9 cellular contexts compared by ENCODE assay signal in the genomic region with DNA sequence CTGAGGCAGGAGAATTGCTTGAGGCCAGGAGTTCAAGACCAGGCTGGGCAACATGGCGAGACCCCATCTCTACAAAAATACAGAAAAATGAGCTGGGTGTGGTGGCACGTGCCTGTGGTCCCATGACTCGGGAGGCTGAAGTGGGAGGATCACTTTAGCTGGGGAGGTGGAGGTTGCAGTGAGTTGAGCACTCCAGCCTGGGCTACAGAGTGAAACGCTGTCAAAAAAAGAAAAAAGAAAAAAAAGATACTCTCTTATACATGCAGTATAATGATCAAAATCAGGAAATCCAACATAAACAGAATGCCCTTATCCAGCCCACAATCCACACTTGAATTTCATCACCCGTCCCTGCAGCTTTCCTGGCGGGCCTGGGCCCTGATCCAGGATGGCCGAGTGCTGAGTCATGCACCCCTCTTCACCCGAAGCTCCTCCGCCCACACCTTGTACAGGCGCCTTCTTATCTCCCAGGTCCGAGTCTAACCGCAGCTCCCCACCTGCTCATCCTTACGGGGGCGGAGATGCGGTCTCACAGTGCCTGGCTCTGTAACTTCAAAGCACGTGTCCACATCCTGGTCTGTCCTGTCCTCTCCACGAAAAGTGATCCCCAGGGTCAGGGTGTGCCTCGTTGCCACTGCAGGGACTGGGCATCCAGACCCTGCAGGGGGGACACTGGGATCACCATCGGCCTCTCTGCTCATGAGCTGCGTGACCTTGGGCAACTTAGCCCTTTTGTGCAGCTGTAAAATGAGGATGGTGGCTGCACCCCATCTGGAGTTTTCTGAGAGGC.
DNase-seq lines count a peak whose midpoint lies in the region; ATAC-seq, FAIRE-seq and TF ChIP-seq lines count a peak whose summit lies in the region.
"Had no signal": no experiment of that assay in that cellular context is flagged by ENCODE, and none has a peak within 500 bp of the region (broad histone marks: within the 10 kb centered on the region; RNA-seq: fewer than 3 reads in every experiment).

No MANE protein-coding gene starts in this region.

- peak overlapping the region; percentile 62 for H3K4me2 ChIP-seq in astrocyte (ENCODE audit: low read length)

- TF ChIP-seq CTCF in astrocyte (IDR thresholded peaks at IDR 0.05; ENCODE audit: insufficient read depth, low read depth, low read length) = no peak

- ATAC-seq in Right ventricle myocardium inferior = peak; percentile 22
- peak; percentile 48 for ATAC-seq in aorta (ENCODE audit: low FRiP score)
- ATAC-seq in GM18511 (IDR thresholded peaks at IDR 0.05; ENCODE audit: unreplicated experiment) = no peak

- H3K36me3 Mint-ChIP-seq in astrocyte (ENCODE audit: low read depth, unreplicated experiment) = no peaks in the 10 kb centered on the region

- H3K27me3 ChIP-seq in astrocyte (ENCODE audit: insufficient read depth, low read length) (no peaks in the 10 kb centered on the region), aorta (ENCODE audit: control insufficient read depth in 1 of 2, insufficient read depth in 2 of 2, low read length in 1 of 2) (no peaks in the 10 kb centered on the region)

- H3K79me2 ChIP-seq in astrocyte (ENCODE audit: insufficient read depth, low read length) = no peaks in the 10 kb centered on the region

- no peaks in the 10 kb centered on the region for H4K20me1 ChIP-seq in astrocyte (ENCODE audit: insufficient read depth, low read length)

- peaks cover 43% of the 10 kb centered on the region for H3K4me1 ChIP-seq in astrocyte (ENCODE audit: insufficient read depth, low read length)
- peaks cover 2 to 6% of the 10 kb centered on the region in 2 donors for H3K4me1 ChIP-seq in aorta (ENCODE audit: control insufficient read depth in 1 of 2, insufficient read depth in 2 of 2, low read length in 2 of 2)

- H3K36me3 ChIP-seq in astrocyte (ENCODE audit: insufficient read depth, low read length) = no peaks in the 10 kb centered on the region
- H3K36me3 ChIP-seq in aorta (ENCODE audit: control insufficient read depth in 1 of 2, insufficient read depth in 2 of 2, low read length in 1 of 2) = no peaks in the 10 kb centered on the region

- WGBS in aorta, 2 donors = 24 to 29% methylated on average over 20 of the region's 20 CpGs

- H3K4me3 Mint-ChIP-seq in astrocyte (ENCODE audit: unreplicated experiment) = no peak overlapping the region

- H3K9me3 Mint-ChIP-seq in astrocyte (ENCODE audit: unreplicated experiment) = peaks cover 2% of the 10 kb centered on the region

- H3K9ac ChIP-seq in astrocyte (ENCODE audit: low read length) = peak overlapping the region; percentile 37

- H2AFZ ChIP-seq in astrocyte (ENCODE audit: low read depth, low read length) = no peak overlapping the region

- peaks cover 35% of the 10 kb centered on the region for H3K4me1 Mint-ChIP-seq in astrocyte (ENCODE audit: low read depth, unreplicated experiment)

- H3K9me3 ChIP-seq in astrocyte (ENCODE audit: insufficient read depth, low read depth, low read length) = no peaks in the 10 kb centered on the region
- H3K9me3 ChIP-seq in aorta (ENCODE audit: control insufficient read depth, low read length) = no peaks in the 10 kb centered on the region

- peak; percentile 74 for DNase-seq in Right ventricle myocardium inferior (ENCODE audit: missing footprints)
- no peak for DNase-seq in cardiac septum (ENCODE audit: low spot score)
- DNase-seq in astrocyte (ENCODE audit: low read depth) = peak; percentile 98
- peak; percentile 86 for DNase-seq in kidney tubule cell (ENCODE audit: low spot score)
- DNase-seq in aorta = peak; percentile 86 to 90
- no peak for DNase-seq in GM19240 (ENCODE audit: insufficient read length, low spot score)
- no peak for DNase-seq in Kasumi-1 (lab: John Stamatoyannopoulos, UW)

- peak overlapping the region; percentile 81 for H3K27ac Mint-ChIP-seq in astrocyte (ENCODE audit: unreplicated experiment)

- intact Hi-C loops in Right ventricle myocardium inferior (cut with DNase I) (no loop called here), cardiac septum (cut with DNase I) (no loop called here), aorta (cut with DNase I) (no loop called here)

- no peak overlapping the region for H3K4me3 ChIP-seq in astrocyte (ENCODE audit: insufficient read depth, low read depth, low read length)
- no peak overlapping the region for H3K4me3 ChIP-seq in aorta (ENCODE audit: low read length in 2 of 2)

- peak; percentile 29 for FAIRE-seq in astrocyte (lab: Jason Lieb, UNC)
- FAIRE-seq: TTC549 had no signal

- no peaks in the 10 kb centered on the region for H3K27me3 Mint-ChIP-seq in astrocyte (ENCODE audit: low read depth, unreplicated experiment)

- peak overlapping the region; percentile 35 for H3K27ac ChIP-seq in astrocyte (ENCODE audit: low read depth, low read length)
- peak overlapping the region in 1 of 2 donors; percentile 43 for H3K27ac ChIP-seq in aorta (ENCODE audit: low read depth in 1 of 2, low read length in 2 of 2)

Comparison
In these comparisons a context has a peak if more than half of its experiments do, and no peak if none do; other contexts are left out.
1. DNase-seq: peak in Right ventricle myocardium inferior (single experiment), astrocyte (single experiment), kidney tubule cell (single experiment) and aorta (2 of 2); none in cardiac septum (single experiment), GM19240 (single experiment) and Kasumi-1 (0 of 2).